In the genomic region with DNA sequence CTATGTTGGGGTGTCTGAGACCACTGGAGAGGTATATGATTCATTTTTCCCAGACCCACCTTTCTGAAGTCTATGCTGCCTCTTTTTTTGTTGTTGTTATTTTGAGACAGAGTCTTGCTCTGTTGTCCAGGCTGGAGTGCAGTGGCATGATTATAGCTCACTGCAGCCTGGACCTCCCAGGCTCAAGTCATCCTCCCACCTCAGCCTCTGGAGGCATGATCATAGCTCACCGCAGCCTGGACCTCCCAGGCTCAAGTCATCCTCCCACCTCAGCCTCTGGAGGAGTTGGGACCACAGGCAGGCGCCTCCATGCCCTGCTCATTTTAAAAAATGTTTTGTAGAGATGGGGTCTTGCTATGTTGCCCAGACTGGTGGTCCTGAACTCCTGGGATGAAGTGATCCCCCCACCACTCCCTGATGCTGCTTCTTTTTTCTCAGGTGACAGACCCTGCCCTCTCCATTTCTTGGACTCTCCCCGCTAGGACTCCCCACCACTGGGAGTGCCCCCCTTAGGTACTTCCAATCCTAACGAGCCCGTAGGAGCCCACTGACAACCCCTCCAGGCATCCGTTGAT, we compare ENCODE assay signal across 8 cellular contexts. TPM values are rescaled to one million over a fixed set of nuclear protein-coding genes. Genes with fewer than 3 reads are reported as not detected.
DNase-seq lines count a peak whose midpoint lies in the region; ATAC-seq and TF ChIP-seq lines count a peak whose summit lies in the region.

No MANE protein-coding gene starts in this region.

- CTCF ChIA-PET in PC-3 (lab: Charles Lee), result no interaction called here

- no peaks in the 10 kb centered on the region for H3K9me3 Mint-ChIP-seq in CD4-positive, CD25-positive, alpha-beta regulatory T cell
- no peaks in the 10 kb centered on the region for H3K9me3 Mint-ChIP-seq in endothelial cell (ENCODE audit: unreplicated experiment)

- BruUV-seq in PC-3 (replicated peaks; lab: Mats Ljungman, UMichigan), result no TSS peak

- H3K4me2 ChIP-seq in PC-3 (ENCODE audit: low read length) (peak overlapping the region; percentile 99), osteoblast (ENCODE audit: insufficient read depth, low read length) (peak overlapping the region; percentile 89)

- H3K27ac Mint-ChIP-seq in CD4-positive, CD25-positive, alpha-beta regulatory T cell, result peak overlapping the region; percentile 85 to 90 (median 87)
- H3K27ac Mint-ChIP-seq in endothelial cell (ENCODE audit: unreplicated experiment), result no peak overlapping the region

- peaks cover 6% of the 10 kb centered on the region for H3F3A ChIP-seq in PC-3 (ENCODE audit: low read length, unreplicated experiment)

- peaks cover 9% of the 10 kb centered on the region; the same call in 1 of the 2 replicates for H4K20me1 ChIP-seq in PC-3 (ENCODE audit: low read length)
- H4K20me1 ChIP-seq in osteoblast (ENCODE audit: insufficient read depth, low read length), result peaks cover 9% of the 10 kb centered on the region

- peaks cover 30% of the 10 kb centered on the region for H3K36me3 ChIP-seq in CD4-positive, CD25-positive, alpha-beta regulatory T cell (ENCODE audit: control insufficient read depth, insufficient read depth, low read length)
- H3K36me3 ChIP-seq in PC-3 (ENCODE audit: low read depth, low read length), result no peaks in the 10 kb centered on the region
- H3K36me3 ChIP-seq in osteoblast (ENCODE audit: insufficient read depth, low read length), result no peaks in the 10 kb centered on the region

- no peaks in the 10 kb centered on the region for H3K27me3 ChIP-seq in CD4-positive, CD25-positive, alpha-beta regulatory T cell (ENCODE audit: control insufficient read depth, insufficient read depth, low read length)
- H3K27me3 ChIP-seq in PC-3 (ENCODE audit: low read length), result no peaks in the 10 kb centered on the region
- H3K27me3 ChIP-seq in osteoblast (ENCODE audit: insufficient read depth, low read length), result no peaks in the 10 kb centered on the region

- peaks cover 52% of the 10 kb centered on the region for H3K79me2 ChIP-seq in PC-3 (ENCODE audit: low read length)
- peaks cover 27% of the 10 kb centered on the region for H3K79me2 ChIP-seq in osteoblast (ENCODE audit: insufficient read depth, low read length)

- H3K9me3 ChIP-seq in CD4-positive, CD25-positive, alpha-beta regulatory T cell (ENCODE audit: control insufficient read depth in 2 of 2, low read length in 2 of 2), result no peaks in the 10 kb centered on the region
- H3K9me3 ChIP-seq in PC-3 (ENCODE audit: low read length) (no peaks in the 10 kb centered on the region), osteoblast (ENCODE audit: low read depth, low read length) (no peaks in the 10 kb centered on the region)

- POLR2A ChIA-PET in PC-3 (lab: Charles Lee; ENCODE audit: unreplicated experiment), result no interaction called here

- peak overlapping the region; percentile 73 for H3K27ac ChIP-seq in CD4-positive, CD25-positive, alpha-beta regulatory T cell (ENCODE audit: insufficient read depth, low read length, poor library complexity, severe bottlenecking)
- H3K27ac ChIP-seq in PC-3 (ENCODE audit: low read length), result no peak overlapping the region
- H3K27ac ChIP-seq in osteoblast (ENCODE audit: low read depth, low read length), result peak overlapping the region; percentile 58

- peaks cover 12% of the 10 kb centered on the region for H3K36me3 Mint-ChIP-seq in CD4-positive, CD25-positive, alpha-beta regulatory T cell
- no peaks in the 10 kb centered on the region for H3K36me3 Mint-ChIP-seq in endothelial cell (ENCODE audit: low read depth, unreplicated experiment)

- no peak overlapping the region for H3K4me3 ChIP-seq in CD4-positive, CD25-positive, alpha-beta regulatory T cell (ENCODE audit: low read depth, low read length)
- H3K4me3 ChIP-seq in PC-3 (ENCODE audit: low read length) (peak overlapping the region; percentile 84), osteoblast (ENCODE audit: insufficient read depth, low read length) (peak overlapping the region; percentile 96)

- peaks cover 38% of the 10 kb centered on the region for H3K4me1 ChIP-seq in CD4-positive, CD25-positive, alpha-beta regulatory T cell (ENCODE audit: control insufficient read depth, insufficient read depth, low read length, poor library complexity, severe bottlenecking)
- H3K4me1 ChIP-seq in PC-3 (ENCODE audit: insufficient read depth, low read length), result peaks cover 46% of the 10 kb centered on the region
- H3K4me1 ChIP-seq in osteoblast (ENCODE audit: insufficient read depth, low read length), result peaks cover 29% of the 10 kb centered on the region

- no peak overlapping the region for H2AFZ ChIP-seq in PC-3 (ENCODE audit: low read length)
- H2AFZ ChIP-seq in osteoblast (ENCODE audit: low read length), result peak overlapping the region; percentile 72

- peak overlapping the region; percentile 59 to 90 (median 82) for H3K4me3 Mint-ChIP-seq in CD4-positive, CD25-positive, alpha-beta regulatory T cell
- peak overlapping the region; percentile 94 for H3K4me3 Mint-ChIP-seq in endothelial cell (ENCODE audit: unreplicated experiment)

- H3K9ac ChIP-seq in PC-3 (ENCODE audit: low read length), result peak overlapping the region; percentile 92

- no peak for ATAC-seq in CD4-positive, CD25-positive, alpha-beta regulatory T cell (ENCODE audit: low read depth in 2 of 2)
- no peak for ATAC-seq in PC-3
- no peak for ATAC-seq in GM18861 (IDR thresholded peaks at IDR 0.05; ENCODE audit: unreplicated experiment)

- intact Hi-C loops in PC-3 (cut with micrococcal nuclease), result loop anchor here (10.0 kb wide), 1 partner anchor 111 kb away; no protein-coding TSS in a partner anchor

- no peaks in the 10 kb centered on the region for H3K9me2 ChIP-seq in PC-3 (replicated peaks; ENCODE audit: low read length)

- peaks cover 0 to 57% (median 33%) of the 10 kb centered on the region in 4 donors for H3K4me1 Mint-ChIP-seq in CD4-positive, CD25-positive, alpha-beta regulatory T cell
- H3K4me1 Mint-ChIP-seq in endothelial cell (ENCODE audit: unreplicated experiment), result peaks cover 19% of the 10 kb centered on the region

- H3K27me3 Mint-ChIP-seq in CD4-positive, CD25-positive, alpha-beta regulatory T cell, result no peaks in the 10 kb centered on the region
- H3K27me3 Mint-ChIP-seq in endothelial cell (ENCODE audit: unreplicated experiment), result peaks cover 1% of the 10 kb centered on the region

- DNase-seq in CD4-positive, CD25-positive, alpha-beta regulatory T cell, result no peak
- DNase-seq in PC-3 (no peak), endothelial cell (ENCODE audit: low spot score) (no peak), osteoblast (ENCODE audit: insufficient read length, low spot score, missing footprints) (no peak), SHP77 treated with DMSO at 0.1 percent for 48 hours (lab: John Stamatoyannopoulos, UW) (no peak), SK-N-DZ (ENCODE audit: low spot score) (no peak), RKO (ENCODE audit: low spot score) (no peak)

- no peak for TF ChIP-seq CTCF in PC-3 (conservative IDR thresholded peaks at IDR 0.05; ENCODE audit: low read depth, low read length)
- TF ChIP-seq CTCF in endothelial cell (IDR thresholded peaks at IDR 0.05; ENCODE audit: unreplicated experiment), result no peak
- no peak for TF ChIP-seq CTCF in osteoblast (IDR thresholded peaks at IDR 0.05; ENCODE audit: extremely low read depth, low read depth, low read length)

RNA-seq across cellular contexts. Expression of gene ARHGEF18, which starts 45.3 kb away (rescaled TPM):
- 155 TPM for total RNA-seq in CD4-positive, CD25-positive, alpha-beta regulatory T cell
- polyA plus RNA-seq in CD4-positive, CD25-positive, alpha-beta regulatory T cell, result 1 to 10 TPM; 2.5 to 7.1 (median 4.0) TPM
- total RNA-seq in PC-3 (2014; rRNA removed), result 65.1 and 66.8 TPM in 2 replicates
- total RNA-seq in endothelial cell (ENCODE audit: unreplicated experiment), result 30.5 TPM
- 32.1 and 44.5 TPM in 2 replicates for total RNA-seq in osteoblast
- polyA plus RNA-seq in SK-N-DZ (2014; cell fraction: cytosol; rRNA removed), result 16.9 and 19.7 TPM in 2 replicates
- polyA plus RNA-seq in SK-N-DZ (2014; cell fraction: nucleus; rRNA removed), result 17.5 and 18.6 TPM in 2 replicates
